ENCODE assay signal across 1 cellular context in the genomic region with DNA sequence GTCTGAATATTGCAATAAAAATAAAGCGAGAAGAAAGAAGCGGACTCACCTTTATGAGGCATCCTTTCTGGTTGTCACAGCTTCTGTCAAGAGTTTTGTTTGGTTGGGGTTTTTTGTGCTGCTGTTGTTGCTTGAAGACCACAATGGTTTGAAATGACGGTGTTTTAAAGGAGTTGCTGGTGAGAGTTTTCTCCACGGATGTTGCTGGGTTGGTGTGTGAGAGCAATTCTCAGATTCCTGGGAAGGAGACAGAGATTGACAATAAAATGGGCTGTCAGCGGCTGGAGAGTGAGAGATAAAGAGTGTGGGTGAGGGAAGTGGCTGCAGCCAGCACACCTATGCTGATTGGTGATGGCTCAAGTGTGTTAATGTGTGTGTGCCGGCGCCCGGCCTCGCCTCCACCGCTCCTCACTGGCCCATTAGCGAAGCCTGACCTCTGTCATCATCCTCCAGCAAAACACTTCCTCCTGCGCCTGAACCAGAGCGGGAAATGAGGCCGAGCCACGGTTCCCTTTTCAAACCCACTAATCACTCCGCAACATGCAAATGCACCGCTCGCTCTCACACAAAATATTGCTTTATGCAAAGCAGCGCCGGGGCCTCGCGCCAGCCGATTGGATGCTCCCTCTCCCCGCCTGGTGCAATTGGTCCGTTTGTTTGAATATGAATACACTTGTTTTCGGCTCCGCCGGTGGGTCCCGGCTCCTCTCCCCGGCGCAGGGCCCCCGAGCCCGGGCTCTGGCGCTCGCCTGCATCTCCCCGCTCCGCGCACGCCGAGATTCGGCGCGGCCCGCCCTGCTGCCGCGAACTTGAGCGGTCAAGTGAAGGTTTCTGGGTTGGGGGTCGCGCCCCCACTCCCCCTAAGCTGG.
TF ChIP-seq lines count a peak whose summit lies in the region.

A gene (minus strand): TSS at position 544 of the 869 bp plus-strand sequence. CDS start 4,911 bp downstream, outside the sequence.

TF ChIP-seq in HEK293, 187 proteins besides CTCF, POLR2A, EP300 and RAD21 (continued from another document and continues in another):
- TF ChIP-seq, protein P1, sequence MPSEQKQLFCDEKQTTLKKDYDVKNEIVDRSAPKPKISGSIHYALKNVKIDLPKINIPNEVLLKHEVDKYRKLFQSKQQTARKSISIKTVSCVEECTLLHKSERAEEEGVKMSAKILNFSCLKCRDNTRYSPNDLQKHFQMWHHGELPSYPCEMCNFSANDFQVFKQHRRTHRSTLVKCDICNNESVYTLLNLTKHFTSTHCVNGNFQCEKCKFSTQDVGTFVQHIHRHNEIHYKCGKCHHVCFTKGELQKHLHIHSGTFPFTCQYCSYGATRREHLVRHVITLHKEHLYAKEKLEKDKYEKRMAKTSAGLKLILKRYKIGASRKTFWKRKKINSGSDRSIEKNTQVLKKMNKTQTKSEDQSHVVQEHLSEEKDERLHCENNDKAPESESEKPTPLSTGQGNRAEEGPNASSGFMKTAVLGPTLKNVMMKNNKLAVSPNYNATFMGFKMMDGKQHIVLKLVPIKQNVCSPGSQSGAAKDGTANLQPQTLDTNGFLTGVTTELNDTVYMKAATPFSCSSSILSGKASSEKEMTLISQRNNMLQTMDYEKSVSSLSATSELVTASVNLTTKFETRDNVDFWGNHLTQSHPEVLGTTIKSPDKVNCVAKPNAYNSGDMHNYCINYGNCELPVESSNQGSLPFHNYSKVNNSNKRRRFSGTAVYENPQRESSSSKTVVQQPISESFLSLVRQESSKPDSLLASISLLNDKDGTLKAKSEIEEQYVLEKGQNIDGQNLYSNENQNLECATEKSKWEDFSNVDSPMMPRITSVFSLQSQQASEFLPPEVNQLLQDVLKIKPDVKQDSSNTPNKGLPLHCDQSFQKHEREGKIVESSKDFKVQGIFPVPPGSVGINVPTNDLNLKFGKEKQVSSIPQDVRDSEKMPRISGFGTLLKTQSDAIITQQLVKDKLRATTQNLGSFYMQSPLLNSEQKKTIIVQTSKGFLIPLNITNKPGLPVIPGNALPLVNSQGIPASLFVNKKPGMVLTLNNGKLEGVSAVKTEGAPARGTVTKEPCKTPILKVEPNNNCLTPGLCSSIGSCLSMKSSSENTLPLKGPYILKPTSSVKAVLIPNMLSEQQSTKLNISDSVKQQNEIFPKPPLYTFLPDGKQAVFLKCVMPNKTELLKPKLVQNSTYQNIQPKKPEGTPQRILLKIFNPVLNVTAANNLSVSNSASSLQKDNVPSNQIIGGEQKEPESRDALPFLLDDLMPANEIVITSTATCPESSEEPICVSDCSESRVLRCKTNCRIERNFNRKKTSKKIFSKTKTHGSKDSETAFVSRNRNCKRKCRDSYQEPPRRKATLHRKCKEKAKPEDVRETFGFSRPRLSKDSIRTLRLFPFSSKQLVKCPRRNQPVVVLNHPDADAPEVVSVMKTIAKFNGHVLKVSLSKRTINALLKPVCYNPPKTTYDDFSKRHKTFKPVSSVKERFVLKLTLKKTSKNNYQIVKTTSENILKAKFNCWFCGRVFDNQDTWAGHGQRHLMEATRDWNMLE (tag by site-specific recombination; conservative IDR thresholded peaks at IDR 0.05; ENCODE audit: low read depth): 0 out of 2 replicates have a peak, but pooled peaks have one; percentile 22
- TF ChIP-seq IKZF3 (tag by site-specific recombination; IDR thresholded peaks at IDR 0.05) (peak; percentile 67; the same call in 1 of the 2 replicates), ZNF548 (tag by site-specific recombination; IDR thresholded peaks at IDR 0.05) (no peak), SP7 (tag by site-specific recombination; IDR thresholded peaks at IDR 0.05) (peak; percentile 78), ZXDB (tag by site-specific recombination; IDR thresholded peaks at IDR 0.05) (peak; percentile 77), ZNF394 (tag by site-specific recombination; IDR thresholded peaks at IDR 0.05; ENCODE audit: borderline replicate concordance) (peak; percentile 42; the same call in 1 of the 2 replicates), ZBTB21 (tag by site-specific recombination; IDR thresholded peaks at IDR 0.05) (0 out of 2 replicates have a peak, but pooled peaks have one; percentile 50), ZNF768 (tag by site-specific recombination; IDR thresholded peaks at IDR 0.05) (no peak), ZFHX2 (tag by site-specific recombination; conservative IDR thresholded peaks at IDR 0.05) (peak; percentile 60), ZFP3 (tag by site-specific recombination; IDR thresholded peaks at IDR 0.05; ENCODE audit: low read depth) (no peak), ZFP69B (tag by site-specific recombination; IDR thresholded peaks at IDR 0.05) (peak; percentile 98), ZEB2 (tag by site-specific recombination; IDR thresholded peaks at IDR 0.05) (peak; percentile 88), RBAK (tag by site-specific recombination; IDR thresholded peaks at IDR 0.05) (no peak), ZNF677 (tag by site-specific recombination; IDR thresholded peaks at IDR 0.05) (no peak), ZFP41 (tag by site-specific recombination; IDR thresholded peaks at IDR 0.05; ENCODE audit: borderline replicate concordance) (no peak), ZNF529 (tag by site-specific recombination; IDR thresholded peaks at IDR 0.05; ENCODE audit: insufficient replicate concordance) (no peak), ZNF629 (tag by site-specific recombination; IDR thresholded peaks at IDR 0.05) (peak; percentile 82), ZNF830 (tag by site-specific recombination; IDR thresholded peaks at IDR 0.05; ENCODE audit: low read depth) (no peak), HOXD13 (CRISPR knock-in tag; IDR thresholded peaks at IDR 0.05; ENCODE audit: borderline replicate concordance) (no peak), KLF8 (tag by site-specific recombination; IDR thresholded peaks at IDR 0.05) (0 out of 2 replicates have a peak, but pooled peaks have one; percentile 26), OSR2 (tag by site-specific recombination; IDR thresholded peaks at IDR 0.05) (peak; percentile 52), ZNF544 (tag by site-specific recombination; IDR thresholded peaks at IDR 0.05) (no peak)
- TF ChIP-seq, protein P2, sequence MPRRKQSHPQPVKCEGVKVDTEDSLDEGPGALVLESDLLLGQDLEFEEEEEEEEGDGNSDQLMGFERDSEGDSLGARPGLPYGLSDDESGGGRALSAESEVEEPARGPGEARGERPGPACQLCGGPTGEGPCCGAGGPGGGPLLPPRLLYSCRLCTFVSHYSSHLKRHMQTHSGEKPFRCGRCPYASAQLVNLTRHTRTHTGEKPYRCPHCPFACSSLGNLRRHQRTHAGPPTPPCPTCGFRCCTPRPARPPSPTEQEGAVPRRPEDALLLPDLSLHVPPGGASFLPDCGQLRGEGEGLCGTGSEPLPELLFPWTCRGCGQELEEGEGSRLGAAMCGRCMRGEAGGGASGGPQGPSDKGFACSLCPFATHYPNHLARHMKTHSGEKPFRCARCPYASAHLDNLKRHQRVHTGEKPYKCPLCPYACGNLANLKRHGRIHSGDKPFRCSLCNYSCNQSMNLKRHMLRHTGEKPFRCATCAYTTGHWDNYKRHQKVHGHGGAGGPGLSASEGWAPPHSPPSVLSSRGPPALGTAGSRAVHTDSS (tag by site-specific recombination; IDR thresholded peaks at IDR 0.05): no peak
- TF ChIP-seq, protein P3, sequence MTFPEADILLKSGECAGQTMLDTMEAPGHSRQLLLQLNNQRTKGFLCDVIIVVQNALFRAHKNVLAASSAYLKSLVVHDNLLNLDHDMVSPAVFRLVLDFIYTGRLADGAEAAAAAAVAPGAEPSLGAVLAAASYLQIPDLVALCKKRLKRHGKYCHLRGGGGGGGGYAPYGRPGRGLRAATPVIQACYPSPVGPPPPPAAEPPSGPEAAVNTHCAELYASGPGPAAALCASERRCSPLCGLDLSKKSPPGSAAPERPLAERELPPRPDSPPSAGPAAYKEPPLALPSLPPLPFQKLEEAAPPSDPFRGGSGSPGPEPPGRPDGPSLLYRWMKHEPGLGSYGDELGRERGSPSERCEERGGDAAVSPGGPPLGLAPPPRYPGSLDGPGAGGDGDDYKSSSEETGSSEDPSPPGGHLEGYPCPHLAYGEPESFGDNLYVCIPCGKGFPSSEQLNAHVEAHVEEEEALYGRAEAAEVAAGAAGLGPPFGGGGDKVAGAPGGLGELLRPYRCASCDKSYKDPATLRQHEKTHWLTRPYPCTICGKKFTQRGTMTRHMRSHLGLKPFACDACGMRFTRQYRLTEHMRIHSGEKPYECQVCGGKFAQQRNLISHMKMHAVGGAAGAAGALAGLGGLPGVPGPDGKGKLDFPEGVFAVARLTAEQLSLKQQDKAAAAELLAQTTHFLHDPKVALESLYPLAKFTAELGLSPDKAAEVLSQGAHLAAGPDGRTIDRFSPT (tag by site-specific recombination; IDR thresholded peaks at IDR 0.05): no peak
- TF ChIP-seq, protein P4, sequence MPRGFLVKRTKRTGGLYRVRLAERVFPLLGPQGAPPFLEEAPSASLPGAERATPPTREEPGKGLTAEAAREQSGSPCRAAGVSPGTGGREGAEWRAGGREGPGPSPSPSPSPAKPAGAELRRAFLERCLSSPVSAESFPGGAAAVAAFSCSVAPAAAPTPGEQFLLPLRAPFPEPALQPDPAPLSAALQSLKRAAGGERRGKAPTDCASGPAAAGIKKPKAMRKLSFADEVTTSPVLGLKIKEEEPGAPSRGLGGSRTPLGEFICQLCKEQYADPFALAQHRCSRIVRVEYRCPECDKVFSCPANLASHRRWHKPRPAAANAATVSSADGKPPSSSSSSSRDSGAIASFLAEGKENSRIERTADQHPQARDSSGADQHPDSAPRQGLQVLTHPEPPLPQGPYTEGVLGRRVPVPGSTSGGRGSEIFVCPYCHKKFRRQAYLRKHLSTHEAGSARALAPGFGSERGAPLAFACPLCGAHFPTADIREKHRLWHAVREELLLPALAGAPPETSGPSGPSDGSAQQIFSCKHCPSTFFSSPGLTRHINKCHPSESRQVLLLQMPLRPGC (tag by site-specific recombination; IDR thresholded peaks at IDR 0.05): peak; percentile 52; the same call in 1 of the 2 replicates
- TF ChIP-seq, protein P5, sequence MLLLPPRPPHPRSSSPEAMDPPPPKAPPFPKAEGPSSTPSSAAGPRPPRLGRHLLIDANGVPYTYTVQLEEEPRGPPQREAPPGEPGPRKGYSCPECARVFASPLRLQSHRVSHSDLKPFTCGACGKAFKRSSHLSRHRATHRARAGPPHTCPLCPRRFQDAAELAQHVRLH (tag by site-specific recombination; IDR thresholded peaks at IDR 0.05): peak; percentile 18; the same call in 1 of the 2 replicates
- TF ChIP-seq, protein P6, sequence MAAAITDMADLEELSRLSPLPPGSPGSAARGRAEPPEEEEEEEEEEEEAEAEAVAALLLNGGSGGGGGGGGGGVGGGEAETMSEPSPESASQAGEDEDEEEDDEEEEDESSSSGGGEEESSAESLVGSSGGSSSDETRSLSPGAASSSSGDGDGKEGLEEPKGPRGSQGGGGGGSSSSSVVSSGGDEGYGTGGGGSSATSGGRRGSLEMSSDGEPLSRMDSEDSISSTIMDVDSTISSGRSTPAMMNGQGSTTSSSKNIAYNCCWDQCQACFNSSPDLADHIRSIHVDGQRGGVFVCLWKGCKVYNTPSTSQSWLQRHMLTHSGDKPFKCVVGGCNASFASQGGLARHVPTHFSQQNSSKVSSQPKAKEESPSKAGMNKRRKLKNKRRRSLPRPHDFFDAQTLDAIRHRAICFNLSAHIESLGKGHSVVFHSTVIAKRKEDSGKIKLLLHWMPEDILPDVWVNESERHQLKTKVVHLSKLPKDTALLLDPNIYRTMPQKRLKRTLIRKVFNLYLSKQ (tag by site-specific recombination; IDR thresholded peaks at IDR 0.05; ENCODE audit: borderline replicate concordance): no peak
- TF ChIP-seq, protein P7, sequence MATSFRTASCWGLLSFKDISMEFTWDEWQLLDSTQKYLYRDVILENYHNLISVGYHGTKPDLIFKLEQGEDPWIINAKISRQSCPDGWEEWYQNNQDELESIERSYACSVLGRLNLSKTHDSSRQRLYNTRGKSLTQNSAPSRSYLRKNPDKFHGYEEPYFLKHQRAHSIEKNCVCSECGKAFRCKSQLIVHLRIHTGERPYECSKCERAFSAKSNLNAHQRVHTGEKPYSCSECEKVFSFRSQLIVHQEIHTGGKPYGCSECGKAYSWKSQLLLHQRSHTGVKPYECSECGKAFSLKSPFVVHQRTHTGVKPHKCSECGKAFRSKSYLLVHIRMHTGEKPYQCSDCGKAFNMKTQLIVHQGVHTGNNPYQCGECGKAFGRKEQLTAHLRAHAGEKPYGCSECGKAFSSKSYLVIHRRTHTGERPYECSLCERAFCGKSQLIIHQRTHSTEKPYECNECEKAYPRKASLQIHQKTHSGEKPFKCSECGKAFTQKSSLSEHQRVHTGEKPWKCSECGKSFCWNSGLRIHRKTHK (tag by site-specific recombination; IDR thresholded peaks at IDR 0.05): no peak
- TF ChIP-seq, protein P8, sequence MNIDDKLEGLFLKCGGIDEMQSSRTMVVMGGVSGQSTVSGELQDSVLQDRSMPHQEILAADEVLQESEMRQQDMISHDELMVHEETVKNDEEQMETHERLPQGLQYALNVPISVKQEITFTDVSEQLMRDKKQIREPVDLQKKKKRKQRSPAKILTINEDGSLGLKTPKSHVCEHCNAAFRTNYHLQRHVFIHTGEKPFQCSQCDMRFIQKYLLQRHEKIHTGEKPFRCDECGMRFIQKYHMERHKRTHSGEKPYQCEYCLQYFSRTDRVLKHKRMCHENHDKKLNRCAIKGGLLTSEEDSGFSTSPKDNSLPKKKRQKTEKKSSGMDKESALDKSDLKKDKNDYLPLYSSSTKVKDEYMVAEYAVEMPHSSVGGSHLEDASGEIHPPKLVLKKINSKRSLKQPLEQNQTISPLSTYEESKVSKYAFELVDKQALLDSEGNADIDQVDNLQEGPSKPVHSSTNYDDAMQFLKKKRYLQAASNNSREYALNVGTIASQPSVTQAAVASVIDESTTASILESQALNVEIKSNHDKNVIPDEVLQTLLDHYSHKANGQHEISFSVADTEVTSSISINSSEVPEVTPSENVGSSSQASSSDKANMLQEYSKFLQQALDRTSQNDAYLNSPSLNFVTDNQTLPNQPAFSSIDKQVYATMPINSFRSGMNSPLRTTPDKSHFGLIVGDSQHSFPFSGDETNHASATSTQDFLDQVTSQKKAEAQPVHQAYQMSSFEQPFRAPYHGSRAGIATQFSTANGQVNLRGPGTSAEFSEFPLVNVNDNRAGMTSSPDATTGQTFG (tag by site-specific recombination; IDR thresholded peaks at IDR 0.05; ENCODE audit: borderline replicate concordance): no peak
- TF ChIP-seq, protein P9, sequence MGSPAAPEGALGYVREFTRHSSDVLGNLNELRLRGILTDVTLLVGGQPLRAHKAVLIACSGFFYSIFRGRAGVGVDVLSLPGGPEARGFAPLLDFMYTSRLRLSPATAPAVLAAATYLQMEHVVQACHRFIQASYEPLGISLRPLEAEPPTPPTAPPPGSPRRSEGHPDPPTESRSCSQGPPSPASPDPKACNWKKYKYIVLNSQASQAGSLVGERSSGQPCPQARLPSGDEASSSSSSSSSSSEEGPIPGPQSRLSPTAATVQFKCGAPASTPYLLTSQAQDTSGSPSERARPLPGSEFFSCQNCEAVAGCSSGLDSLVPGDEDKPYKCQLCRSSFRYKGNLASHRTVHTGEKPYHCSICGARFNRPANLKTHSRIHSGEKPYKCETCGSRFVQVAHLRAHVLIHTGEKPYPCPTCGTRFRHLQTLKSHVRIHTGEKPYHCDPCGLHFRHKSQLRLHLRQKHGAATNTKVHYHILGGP (tag by site-specific recombination; IDR thresholded peaks at IDR 0.05): no peak
